Comparison of ENCODE assay signal across 8 cellular contexts in genomic region chr20:25622450-25623224, GRCh38. TPM values are rescaled to one million over a fixed set of nuclear protein-coding genes. Genes with fewer than 3 reads are reported as not detected.
DNase-seq lines count a peak whose midpoint lies in the region; ATAC-seq and TF ChIP-seq lines count a peak whose summit lies in the region.

No MANE protein-coding gene starts in this region.

- H3K4me1 ChIP-seq in DND-41 (ENCODE audit: insufficient read depth, low read length) (peaks cover 64% of the 10 kb centered on the region), MM.1S (ENCODE audit: low read length) (peaks cover 10% of the 10 kb centered on the region; the same call in 1 of the 2 replicates), endocrine pancreas (ENCODE audit: control insufficient read depth, insufficient read depth, low read length) (no peaks in the 10 kb centered on the region), osteoblast (ENCODE audit: insufficient read depth, low read length) (peaks cover 11% of the 10 kb centered on the region)

- no peaks in the 10 kb centered on the region for H3K9me3 ChIP-seq in DND-41 (ENCODE audit: insufficient read depth, low read length, severe bottlenecking)
- no peaks in the 10 kb centered on the region for H3K9me3 ChIP-seq in MM.1S (replicated peaks; ENCODE audit: insufficient read depth, low read length)
- no peaks in the 10 kb centered on the region for H3K9me3 ChIP-seq in endocrine pancreas (ENCODE audit: control insufficient read depth, low read length)
- no peaks in the 10 kb centered on the region for H3K9me3 ChIP-seq in osteoblast (ENCODE audit: low read depth, low read length)

- peak overlapping the region; percentile 82 for H2AFZ ChIP-seq in DND-41 (ENCODE audit: low read depth, low read length)
- peak overlapping the region; percentile 93; the same call in 1 of the 2 replicates for H2AFZ ChIP-seq in MM.1S (ENCODE audit: low read length)
- peak overlapping the region; percentile 93 for H2AFZ ChIP-seq in osteoblast (ENCODE audit: low read length)

- ATAC-seq in DND-41 (ENCODE audit: insufficient read depth, low read depth) (no peak), HG02678 (IDR thresholded peaks at IDR 0.05; ENCODE audit: unreplicated experiment) (no peak)

- intact Hi-C loops in posterior cingulate gyrus (cut with DNase I), result loop anchor here (10.0 kb wide), 2 partner anchors 218 to 368 kb away; partner anchors contain the start of gene GINS1

- DNase-seq in DND-41, result no peak
- no peak for DNase-seq in MM.1S
- peak; percentile 64 for DNase-seq in osteoblast (ENCODE audit: insufficient read length, low spot score, missing footprints)
- no peak for DNase-seq in posterior cingulate gyrus
- DNase-seq in NCI-H82 (lab: John Stamatoyannopoulos, UW), result no peak
- no peak for DNase-seq in OCI-M1 (lab: John Stamatoyannopoulos, UW)

- no peaks in the 10 kb centered on the region for H3K9me2 ChIP-seq in MM.1S (replicated peaks; ENCODE audit: insufficient read depth, low read length)

- peaks cover 76% of the 10 kb centered on the region for H3K79me2 ChIP-seq in DND-41 (ENCODE audit: insufficient read depth, low read length)
- H3K79me2 ChIP-seq in MM.1S (ENCODE audit: low read length), result peaks cover 61% of the 10 kb centered on the region
- peaks cover 65% of the 10 kb centered on the region for H3K79me2 ChIP-seq in osteoblast (ENCODE audit: insufficient read depth, low read length)

- H3K27ac ChIP-seq in DND-41 (ENCODE audit: low read length) (peak overlapping the region; percentile 82), MM.1S (ENCODE audit: low read length) (no peak overlapping the region), osteoblast (ENCODE audit: low read depth, low read length) (peak overlapping the region; percentile 93)

- H4K20me1 ChIP-seq in DND-41 (ENCODE audit: insufficient read depth, low read length) (peaks cover 37% of the 10 kb centered on the region), MM.1S (ENCODE audit: insufficient read depth, low read length) (no peaks in the 10 kb centered on the region), osteoblast (ENCODE audit: insufficient read depth, low read length) (peaks cover 4% of the 10 kb centered on the region)

- TF ChIP-seq CTCF in DND-41 (IDR thresholded peaks at IDR 0.05; ENCODE audit: borderline replicate concordance, extremely low read depth, low read length, poor library complexity, severe bottlenecking) (no peak), MM.1S (IDR thresholded peaks at IDR 0.05; ENCODE audit: low read length) (no peak), osteoblast (IDR thresholded peaks at IDR 0.05; ENCODE audit: extremely low read depth, low read depth, low read length) (no peak)

- H3K27me3 ChIP-seq in DND-41 (ENCODE audit: insufficient read depth, low read length, poor library complexity), result no peaks in the 10 kb centered on the region
- no peaks in the 10 kb centered on the region for H3K27me3 ChIP-seq in MM.1S (replicated peaks; ENCODE audit: insufficient read depth, low read length)
- H3K27me3 ChIP-seq in endocrine pancreas (ENCODE audit: control insufficient read depth, insufficient read depth, low read length), result no peaks in the 10 kb centered on the region
- H3K27me3 ChIP-seq in osteoblast (ENCODE audit: insufficient read depth, low read length), result no peaks in the 10 kb centered on the region

- H3K36me3 ChIP-seq in DND-41 (ENCODE audit: insufficient read depth, low read length) (peaks cover 23% of the 10 kb centered on the region), MM.1S (replicated peaks; ENCODE audit: insufficient read depth, low read length) (no peaks in the 10 kb centered on the region), endocrine pancreas (ENCODE audit: control insufficient read depth, insufficient read depth, low read length) (no peaks in the 10 kb centered on the region), osteoblast (ENCODE audit: insufficient read depth, low read length) (no peaks in the 10 kb centered on the region)

- H3K4me3 ChIP-seq in DND-41 (ENCODE audit: low read depth in 1 of 2, low read length in 2 of 2) (peak overlapping the region; percentile 73 to 89), MM.1S (ENCODE audit: low read length) (peak overlapping the region; percentile 77), endocrine pancreas (ENCODE audit: control insufficient read depth, insufficient read depth, low read length) (peak overlapping the region; percentile 76), osteoblast (ENCODE audit: insufficient read depth, low read length) (peak overlapping the region; percentile 96)

- peak overlapping the region; percentile 81 for H3K4me2 ChIP-seq in DND-41 (ENCODE audit: insufficient read depth, low read length)
- peak overlapping the region; percentile 93 for H3K4me2 ChIP-seq in MM.1S (ENCODE audit: low read depth, low read length)
- H3K4me2 ChIP-seq in osteoblast (ENCODE audit: insufficient read depth, low read length), result peak overlapping the region; percentile 82

- peaks cover 16% of the 10 kb centered on the region for H3F3A ChIP-seq in MM.1S (ENCODE audit: insufficient read depth, low read length)

- H3K9ac ChIP-seq in DND-41 (ENCODE audit: low read depth, low read length) (peak overlapping the region; percentile 86), MM.1S (ENCODE audit: low read length) (peak overlapping the region; percentile 92), endocrine pancreas (ENCODE audit: control insufficient read depth, insufficient read depth, low read length) (peak overlapping the region; percentile 94)

RNA-seq across cellular contexts. Expression of gene NANP, which starts 1.2 kb away (rescaled TPM):
- 11.2 and 11.8 TPM in 2 replicates for total RNA-seq in osteoblast

RNA-seq across cellular contexts. Expression of gene NINL, which starts 37.3 kb away (rescaled TPM):
- 14.1 and 14.8 TPM in 2 replicates for total RNA-seq in osteoblast
